In genomic region chr5:134506054-134507039, GRCh38 we compare ENCODE assay signal across 11 cellular contexts. TPM values are rescaled to one million over a fixed set of nuclear protein-coding genes. Genes with fewer than 3 reads are reported as not detected.
DNase-seq lines count a peak whose midpoint lies in the region; ATAC-seq, FAIRE-seq and TF ChIP-seq lines count a peak whose summit lies in the region.
"Had no signal": no experiment of that assay in that cellular context is flagged by ENCODE, and none has a peak within 500 bp of the region (broad histone marks: within the 10 kb centered on the region; RNA-seq: fewer than 3 reads in every experiment).

No MANE protein-coding gene starts in this region.

- H4K5ac ChIP-seq in H1 (ENCODE audit: insufficient read length, low read depth, low read length) = no peak overlapping the region

- H3K23ac ChIP-seq in H1 (ENCODE audit: insufficient read length) = no peak overlapping the region

- 61% methylated on average over 9 of the region's 10 CpGs; no CpG with 5 or more reads in 1 of the 2 experiments for WGBS in H1 (ENCODE audit: extremely low coverage in 1 of 2, insufficient coverage in 1 of 2, insufficient read length in 1 of 2, insufficient replicate concordance in 2 of 2, low coverage in 1 of 2, low lambda C conversion rate in 2 of 2, missing lambda C conversion rate in 1 of 2), 2 experiments
- WGBS in esophagus squamous epithelium, 2 donors = 26 to 31% methylated on average over 3 to 6 of the region's 10 CpGs

- H3K79me2 ChIP-seq in H1 (ENCODE audit: control insufficient read depth in 1 of 2, insufficient read depth in 2 of 2, low read length in 2 of 2) = no peaks in the 10 kb centered on the region

- TF ChIP-seq POLR2A in H1 (IDR thresholded peaks at IDR 0.05; ENCODE audit: control extremely low read depth in 1 of 2, low read depth in 2 of 2, low read length in 2 of 2) (no peak), esophagus squamous epithelium (IDR thresholded peaks at IDR 0.05) (no peak)

- ATAC-seq in GM19035 (IDR thresholded peaks at IDR 0.05; ENCODE audit: unreplicated experiment) = no peak

- peaks cover 52 to 75% (median 59%) of the 10 kb centered on the region in 10 experiments for H3K4me1 ChIP-seq in BLaER1 treated with 17β-estradiol and CSF1 and Interleukin-3, amounts not matched to agents 10 nM and 100 nM
- peaks cover 9 to 25% (median 23%) of the 10 kb centered on the region in 4 experiments for H3K4me1 ChIP-seq in H1 (replicated peaks in 1 of 4; ENCODE audit: control insufficient read depth in 3 of 4, insufficient read depth in 4 of 4, low read length in 3 of 4)
- peaks cover 0 to 17% of the 10 kb centered on the region in 2 donors for H3K4me1 ChIP-seq in muscle layer of duodenum (ENCODE audit: control insufficient read depth in 1 of 2, insufficient read depth in 2 of 2, low read length in 2 of 2)
- peaks cover 7 to 63% (median 42%) of the 10 kb centered on the region in 3 donors for H3K4me1 ChIP-seq in esophagus squamous epithelium

- TF ChIP-seq CTCF in H1 (IDR thresholded peaks at IDR 0.05; ENCODE audit: control extremely low read depth in 1 of 3, insufficient read depth in 1 of 3, low read depth in 1 of 3, low read length in 3 of 3) (no peak), esophagus squamous epithelium (IDR thresholded peaks at IDR 0.05) (no peak)

- H2BK5ac ChIP-seq in H1 (ENCODE audit: low read depth, low read length) = peak overlapping the region; percentile 69; the same call in 1 of the 2 replicates

- peak; percentile 99 for DNase-seq in MG63
- peak in 1 of 2 experiments; percentile 67 for DNase-seq in H1 (ENCODE audit: low read depth in 1 of 2, low spot score in 2 of 2)
- DNase-seq in NCI-H774 (lab: John Stamatoyannopoulos, UW) = no peak
- DNase-seq in NCI-H748 (lab: John Stamatoyannopoulos, UW; ENCODE audit: unreplicated experiment) = no peak
- DNase-seq in esophagus squamous epithelium (lab: John Stamatoyannopoulos, UW) = no peak
- DNase-seq: activated B cell treated with CpG ODN at 0.5 μM for 24 hours, cerebellar nuclear complex had no signal

- H4K91ac ChIP-seq in H1 (replicated peaks; ENCODE audit: insufficient read length, low read length) = peak overlapping the region; percentile 61

- no peak for TF ChIP-seq EP300 in H1 (IDR thresholded peaks at IDR 0.05; ENCODE audit: borderline replicate concordance in 1 of 2, low read depth in 2 of 2, low read length in 2 of 2)

- H3K4me2 ChIP-seq in BLaER1 treated with 17β-estradiol and CSF1 and Interleukin-3, amounts not matched to agents 10 nM and 100 nM = peak overlapping the region; percentile 38 to 94 (median 87); a peak in 21 of 22 replicates
- H3K4me2 ChIP-seq in H1 (ENCODE audit: insufficient read depth in 1 of 2, low read depth in 2 of 2, low read length in 2 of 2) = 0 out of 4 replicates have a peak overlapping the region, but pooled peaks of 1 of the 2 experiments have one; percentile 5
- H3K4me2 ChIP-seq: KMS-11 had no signal

- H3K4ac ChIP-seq in H1 (replicated peaks; ENCODE audit: insufficient read length, low read depth, low read length) = no peak overlapping the region

- H3K79me1 ChIP-seq in H1 (ENCODE audit: low read depth, low read length) = no peaks in the 10 kb centered on the region; the same call in 1 of the 2 replicates

- H3K9me3 ChIP-seq in BLaER1 treated with 17β-estradiol and CSF1 and Interleukin-3, amounts not matched to agents 10 nM and 100 nM (replicated peaks in 1 of 11) = no peaks in the 10 kb centered on the region
- H3K9me3 ChIP-seq in MG63 (no peaks in the 10 kb centered on the region), H1 (ENCODE audit: insufficient read depth in 2 of 2, low read depth in 1 of 2, low read length in 1 of 2) (no peaks in the 10 kb centered on the region), muscle layer of duodenum (ENCODE audit: control insufficient read depth in 1 of 2, low read length in 2 of 2) (no peaks in the 10 kb centered on the region), esophagus squamous epithelium (no peaks in the 10 kb centered on the region)

- H4K8ac ChIP-seq in H1 (ENCODE audit: extremely low read depth, insufficient read depth, low read length) = no peak overlapping the region; the same call in 1 of the 2 replicates

- no peak overlapping the region for H3K27ac ChIP-seq in BLaER1 treated with 17β-estradiol and CSF1 and Interleukin-3, amounts not matched to agents 10 nM and 100 nM
- peak overlapping the region; percentile 23; the same call in 1 of the 2 replicates for H3K27ac ChIP-seq in H1 (ENCODE audit: low read depth, low read length)
- H3K27ac ChIP-seq in muscle layer of duodenum (ENCODE audit: low read length) = peak overlapping the region; percentile 76
- H3K27ac ChIP-seq in esophagus squamous epithelium = peak overlapping the region in 2 of 4 donors; percentile 29 to 53
- H3K27ac ChIP-seq: KMS-11 had no signal

- no peak for TF ChIP-seq RAD21 in H1 (IDR thresholded peaks at IDR 0.05 in 1 of 2, conservative IDR thresholded peaks at IDR 0.05 in 1 of 2; ENCODE audit: low read depth in 2 of 2, low read length in 2 of 2)

- no peaks in the 10 kb centered on the region for H4K20me1 ChIP-seq in BLaER1 treated with 17β-estradiol and CSF1 and Interleukin-3, amounts not matched to agents 10 nM and 100 nM
- no peaks in the 10 kb centered on the region for H4K20me1 ChIP-seq in H1 (replicated peaks in 1 of 2; ENCODE audit: control insufficient read depth in 1 of 2, insufficient read depth in 2 of 2, low read length in 2 of 2)

- peak overlapping the region; percentile 89 for H2BK12ac ChIP-seq in H1 (ENCODE audit: low read depth, low read length)

- H3K23me2 ChIP-seq in H1 (ENCODE audit: low read depth, low read length) = no peaks in the 10 kb centered on the region; the same call in 1 of the 2 replicates

- H2AK5ac ChIP-seq in H1 (ENCODE audit: low read depth, low read length) = 0 out of 2 replicates have a peak overlapping the region, but pooled peaks have one; percentile 79

- no peak overlapping the region for H3K56ac ChIP-seq in H1 (replicated peaks; ENCODE audit: insufficient read length, low read depth, low read length)

- no peak overlapping the region for H2AFZ ChIP-seq in H1 (ENCODE audit: low read length)

- H3K4me3 ChIP-seq in BLaER1 treated with 17β-estradiol and CSF1 and Interleukin-3, amounts not matched to agents 10 nM and 100 nM = no peak overlapping the region
- H3K4me3 ChIP-seq in MG63 (peak overlapping the region; percentile 33), H1 (ENCODE audit: extremely low read depth in 1 of 4, insufficient read depth in 2 of 4, low read depth in 3 of 4, low read length in 4 of 4) (no peak overlapping the region), muscle layer of duodenum (ENCODE audit: low read depth in 1 of 2, low read length in 2 of 2) (peak overlapping the region in 1 of 2 donors; percentile 48), esophagus squamous epithelium (peak overlapping the region in 1 of 4 donors; percentile 21)

- peak overlapping the region; percentile 66; the same call in 1 of the 2 replicates for H3K18ac ChIP-seq in H1 (ENCODE audit: extremely low read depth, low read length)

- peak overlapping the region; percentile 40; the same call in 1 of the 2 replicates for H2BK15ac ChIP-seq in H1 (ENCODE audit: low read length)

- no peak for FAIRE-seq in H1 (lab: Jason Lieb, UNC)

- no peak overlapping the region for H3K9ac ChIP-seq in BLaER1 treated with 17β-estradiol and CSF1 and Interleukin-3, amounts not matched to agents 10 nM and 100 nM
- H3K9ac ChIP-seq in H1 (replicated peaks in 1 of 4; ENCODE audit: extremely low read depth in 1 of 4, low read depth in 3 of 4, low read length in 3 of 4) = no peak overlapping the region
- H3K9ac ChIP-seq: KMS-11 had no signal

- POLR2A ChIA-PET in H1 (lab: Charles Lee; ENCODE audit: partially characterized antibody) = interaction anchor here (0.6 to 3.3 kb wide), 14 partner anchors 10 to 136 kb away, joined by 3 to 47 read pairs (median 4); partner anchors contain the start of genes CDKN2AIPNL, JADE2 and UBE2B

- H2BK120ac ChIP-seq in H1 (replicated peaks; ENCODE audit: low read depth, low read length) = no peak overlapping the region

- H2BK20ac ChIP-seq in H1 (ENCODE audit: low read length) = peak overlapping the region; percentile 66; the same call in 1 of the 2 replicates

- intact Hi-C loops in esophagus squamous epithelium (cut with DNase I) = no loop called here

- H3K14ac ChIP-seq in H1 (ENCODE audit: insufficient read length) = no peak overlapping the region

- CTCF ChIA-PET in H1 (lab: Charles Lee; ENCODE audit: partially characterized antibody) = interaction anchor here (0.8 to 2.5 kb wide), 13 partner anchors 9 to 95 kb away, joined by 3 to 18 read pairs (median 4); partner anchors contain the start of genes CDKN2AIPNL and JADE2

- H3K36me3 ChIP-seq in BLaER1 treated with 17β-estradiol and CSF1 and Interleukin-3, amounts not matched to agents 10 nM and 100 nM = no peaks in the 10 kb centered on the region
- peaks cover 4% of the 10 kb centered on the region for H3K36me3 ChIP-seq in MG63
- no peaks in the 10 kb centered on the region for H3K36me3 ChIP-seq in H1 (ENCODE audit: control insufficient read depth in 2 of 4, insufficient read depth in 4 of 4, low read length in 3 of 4)
- no peaks in the 10 kb centered on the region for H3K36me3 ChIP-seq in muscle layer of duodenum (ENCODE audit: control insufficient read depth in 1 of 2, insufficient read depth in 2 of 2, low read length in 2 of 2)
- H3K36me3 ChIP-seq in esophagus squamous epithelium = no peaks in the 10 kb centered on the region

- H3K27me3 ChIP-seq in BLaER1 treated with 17β-estradiol and CSF1 and Interleukin-3, amounts not matched to agents 10 nM and 100 nM = peaks cover 0 to 4% (median 0%) of the 10 kb centered on the region in 11 experiments; a peak in 1 of 22 replicates
- no peaks in the 10 kb centered on the region for H3K27me3 ChIP-seq in MG63
- H3K27me3 ChIP-seq in H1 (replicated peaks in 1 of 4; ENCODE audit: control insufficient read depth in 3 of 4, extremely low read depth in 1 of 4, insufficient read depth in 3 of 4, low read length in 3 of 4) = no peaks in the 10 kb centered on the region
- no peaks in the 10 kb centered on the region for H3K27me3 ChIP-seq in muscle layer of duodenum (ENCODE audit: low read depth, low read length)
- no peaks in the 10 kb centered on the region for H3K27me3 ChIP-seq in esophagus squamous epithelium

TF ChIP-seq in H1, 55 proteins besides CTCF, POLR2A, EP300 and RAD21 (continues in another document):
- TF ChIP-seq SP1 (IDR thresholded peaks at IDR 0.05; ENCODE audit: low read depth, low read length) = 0 out of 2 replicates have a peak, but pooled peaks have one; percentile 26

RNA-seq across cellular contexts. Expression of gene JADE2, which starts 19.1 kb away (rescaled TPM):
- 42.0 and 47.4 TPM in 2 replicates for total RNA-seq in MG63 (2014; rRNA removed; shearing (Covaris generic); ENCODE audit: low replicate concordance)
- 55.8 and 59.4 TPM in 2 replicates for total RNA-seq in H1 (2021; fragmentation: NEBNext Ultra II Directional; extraction: Animal tissue kit (Norgen Biotek cat#: 25700))
- polyA plus RNA-seq in H1 (2011; rRNA removed) = 19.2 and 21.9 TPM in 2 replicates
- 19.5 TPM for polyA plus RNA-seq in H1 (2011; cell fraction: cytosol; rRNA removed)
- polyA plus RNA-seq in H1 (2011; cell fraction: nucleus; rRNA removed) = 28.6 TPM
- polyA plus RNA-seq in H1 (2012, experiment 1 of 2) = 15.9 to 23.0 TPM (median 22.1 TPM) in 4 replicates
- 19.7 TPM for polyA plus RNA-seq in H1 (2012, experiment 2 of 2)
- polyA plus RNA-seq in H1 (2013, experiment 1 of 2) = 14.6 TPM
- 14.5 TPM for polyA plus RNA-seq in H1 (2013, experiment 2 of 2)
- polyA minus RNA-seq in H1 (2011; rRNA and poly(A)+ RNA removed) = 42.6 and 49.2 TPM in 2 replicates
- polyA minus RNA-seq in H1 (2011; cell fraction: cytosol; rRNA and poly(A)+ RNA removed) = 24.7 TPM
- polyA minus RNA-seq in H1 (2011; cell fraction: nucleus; rRNA and poly(A)+ RNA removed) = 26.6 TPM
- total RNA-seq in esophagus squamous epithelium = 10 to 100 TPM in 3 of 4 donors, 1 to 10 TPM in 1; 9.1 to 32.8 (median 14.9) TPM

Comparison
In these comparisons a context has a peak if more than half of its experiments do, and no peak if none do; other contexts are left out.
1. H3K27ac ChIP-seq: peak in H1 (single experiment) and muscle layer of duodenum (single experiment); none in BLaER1 treated with 17β-estradiol and CSF1 and Interleukin-3, amounts not matched to agents 10 nM and 100 nM (0 of 11).